In the genomic region with DNA sequence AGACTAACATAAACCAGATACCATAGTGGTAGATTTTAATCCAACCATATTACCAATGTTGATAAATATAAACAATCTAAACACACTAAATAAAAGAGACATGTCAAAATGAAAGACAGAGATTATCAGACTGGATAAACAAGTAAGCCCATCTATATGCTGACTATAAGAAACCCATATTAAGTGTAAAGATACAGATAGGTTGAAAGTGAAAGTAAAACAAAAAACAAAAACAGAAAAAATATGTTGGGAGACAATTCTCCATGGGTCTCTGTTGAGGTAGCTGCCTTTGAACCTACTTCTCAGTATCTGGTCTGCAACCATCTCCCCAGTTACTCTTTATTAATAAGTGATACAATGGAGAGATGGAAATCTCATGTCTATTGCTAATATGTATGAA, we compare ENCODE assay signal across 13 cellular contexts. TPM values are rescaled to one million over a fixed set of nuclear protein-coding genes. Genes with fewer than 3 reads are reported as not detected.
A peak's percentile ranks its signal among the peaks of the same experiment; 100 is the strongest.
DNase-seq lines count a peak whose midpoint lies in the region; ATAC-seq and TF ChIP-seq lines count a peak whose summit lies in the region.
"Had no signal": no experiment of that assay in that cellular context is flagged by ENCODE, and none has a peak within 500 bp of the region (broad histone marks: within the 10 kb centered on the region; RNA-seq: fewer than 3 reads in every experiment).

No MANE protein-coding gene starts in this region.

- H3K9me3 Mint-ChIP-seq in CD8-positive, alpha-beta memory T cell, result peaks cover 0 to 14% (median 8%) of the 10 kb centered on the region in 5 donors
- H3K9me3 Mint-ChIP-seq in naive thymus-derived CD8-positive, alpha-beta T cell, result peaks cover 0 to 22% (median 7%) of the 10 kb centered on the region in 9 donors

- POLR2A ChIA-PET in CD8-positive, alpha-beta memory T cell (lab: Charles Lee), result no interaction called here
- POLR2A ChIA-PET in naive thymus-derived CD8-positive, alpha-beta T cell (lab: Charles Lee), result interaction anchor here (1.0 kb wide), 1 partner anchor 17 kb away, joined by 3 read pairs; no protein-coding TSS in a partner anchor

- no TSS peak for BruUV-seq in mammary epithelial cell (replicated peaks; lab: Mats Ljungman, UMichigan)

- H3K36me3 Mint-ChIP-seq in CD8-positive, alpha-beta memory T cell, result peaks cover 19 to 32% (median 27%) of the 10 kb centered on the region in 3 donors
- peaks cover 26 to 32% (median 30%) of the 10 kb centered on the region in 3 donors for H3K36me3 Mint-ChIP-seq in naive thymus-derived CD8-positive, alpha-beta T cell

- H3K4me3 Mint-ChIP-seq in CD8-positive, alpha-beta memory T cell, result peak overlapping the region; percentile 55 to 87 (median 72)
- H3K4me3 Mint-ChIP-seq in naive thymus-derived CD8-positive, alpha-beta T cell, result peak overlapping the region; percentile 48 to 82 (median 66)

- H3K4me2 ChIP-seq in mammary epithelial cell (ENCODE audit: insufficient read depth, low read depth, low read length), result peak overlapping the region; percentile 70

- H3K79me2 ChIP-seq in mammary epithelial cell (ENCODE audit: insufficient read depth, low read length), result peaks cover 66% of the 10 kb centered on the region

- peaks cover 17% of the 10 kb centered on the region for H3K4me1 ChIP-seq in CD8-positive, alpha-beta memory T cell (ENCODE audit: insufficient read depth, low read length)
- peaks cover 5% of the 10 kb centered on the region for H3K4me1 ChIP-seq in mammary epithelial cell (ENCODE audit: insufficient read depth, low read length)

- CTCF ChIA-PET in CD8-positive, alpha-beta memory T cell (lab: Charles Lee), result interaction anchor here (2.9 kb wide), 1 partner anchor 17 kb away, joined by 12 read pairs; no protein-coding TSS in a partner anchor
- CTCF ChIA-PET in mammary epithelial cell (lab: Charles Lee; ENCODE audit: low non-redundant PET), result no interaction called here

- peaks cover 38 to 57% (median 52%) of the 10 kb centered on the region in 3 donors for H3K4me1 Mint-ChIP-seq in CD8-positive, alpha-beta memory T cell
- H3K4me1 Mint-ChIP-seq in naive thymus-derived CD8-positive, alpha-beta T cell, result peaks cover 14 to 41% (median 29%) of the 10 kb centered on the region in 4 donors

- H3K27me3 Mint-ChIP-seq in CD8-positive, alpha-beta memory T cell, result no peaks in the 10 kb centered on the region
- H3K27me3 Mint-ChIP-seq in naive thymus-derived CD8-positive, alpha-beta T cell, result no peaks in the 10 kb centered on the region

- H2AFZ ChIP-seq in mammary epithelial cell (ENCODE audit: low read depth, low read length), result no peak overlapping the region

- H3K27ac ChIP-seq in CD8-positive, alpha-beta memory T cell (ENCODE audit: low read depth, low read length), result no peak overlapping the region
- H3K27ac ChIP-seq in mammary epithelial cell (ENCODE audit: insufficient read depth, low read depth, low read length) (no peak overlapping the region), substantia nigra (ENCODE audit: low read depth, low read length, poor library complexity, severe bottlenecking) (no peak overlapping the region)
- H3K27ac ChIP-seq: SJSA1 had no signal

- no peak for TF ChIP-seq CTCF in mammary epithelial cell (conservative IDR thresholded peaks at IDR 0.05 in 1 of 2, IDR thresholded peaks at IDR 0.05 in 1 of 2; ENCODE audit: extremely low read depth in 1 of 2, insufficient read depth in 1 of 2, low read depth in 1 of 2, low read length in 2 of 2)

- ATAC-seq in naive thymus-derived CD8-positive, alpha-beta T cell, result peak; percentile 60 to 86
- ATAC-seq in GM19397 (IDR thresholded peaks at IDR 0.05; ENCODE audit: unreplicated experiment) (no peak), HG03378 (IDR thresholded peaks at IDR 0.05; ENCODE audit: unreplicated experiment) (no peak)
- ATAC-seq: left colon had no signal

- DNase-seq in CD8-positive, alpha-beta memory T cell, result peak in 1 of 5 donors; percentile 6
- DNase-seq in M059J (ENCODE audit: low read depth), result peak; percentile 17
- DNase-seq in mammary epithelial cell, result no peak
- peak in 1 of 10 donors; percentile 9 for DNase-seq in naive thymus-derived CD8-positive, alpha-beta T cell
- DNase-seq in substantia nigra (lab: John Stamatoyannopoulos, UW), result no peak
- DNase-seq in NCI-H1417 (lab: John Stamatoyannopoulos, UW), result no peak
- DNase-seq: foreskin fibroblast, left colon, NCI-H2227 treated with DMSO at 0.1 percent for 48 hours, posterior cingulate gyrus had no signal

- H3K36me3 ChIP-seq in CD8-positive, alpha-beta memory T cell (ENCODE audit: insufficient read depth, low read length), result no peaks in the 10 kb centered on the region
- no peaks in the 10 kb centered on the region for H3K36me3 ChIP-seq in mammary epithelial cell (ENCODE audit: insufficient read depth, low read length)

- H3K9ac ChIP-seq in mammary epithelial cell (ENCODE audit: insufficient read depth, low read length), result no peak overlapping the region

- no peaks in the 10 kb centered on the region for H3K27me3 ChIP-seq in CD8-positive, alpha-beta memory T cell (ENCODE audit: insufficient read depth, low read length, poor library complexity, severe bottlenecking)
- H3K27me3 ChIP-seq in mammary epithelial cell (ENCODE audit: insufficient read depth, low read length), result no peaks in the 10 kb centered on the region
- H3K27me3 ChIP-seq: SJSA1 had no signal

- peak overlapping the region; percentile 25 for H3K4me3 ChIP-seq in CD8-positive, alpha-beta memory T cell (ENCODE audit: low read length)
- H3K4me3 ChIP-seq in mammary epithelial cell (replicated peaks in 1 of 3; ENCODE audit: insufficient read depth in 1 of 3, low read depth in 2 of 3, low read length in 3 of 3), result peak overlapping the region in 1 of 3 experiments; percentile 21
- H3K4me3 ChIP-seq: SJSA1 had no signal

- H3K27ac Mint-ChIP-seq in CD8-positive, alpha-beta memory T cell, result peak overlapping the region; percentile 65 to 85 (median 82)
- H3K27ac Mint-ChIP-seq in naive thymus-derived CD8-positive, alpha-beta T cell, result peak overlapping the region; percentile 18 to 80 (median 64)

- dilution Hi-C loops in mammary epithelial cell (cut with HindIII; ENCODE audit: low sequenced_read_pairs), result no loop called here

- intact Hi-C loops in mammary epithelial cell (cut with micrococcal nuclease), result no loop called here

- H4K20me1 ChIP-seq in mammary epithelial cell (ENCODE audit: insufficient read depth, low read length), result no peaks in the 10 kb centered on the region

- no peaks in the 10 kb centered on the region for H3K9me3 ChIP-seq in CD8-positive, alpha-beta memory T cell (ENCODE audit: low read length)
- H3K9me3 ChIP-seq in mammary epithelial cell (replicated peaks; ENCODE audit: insufficient read depth, low read length), result peaks cover 9% of the 10 kb centered on the region
- H3K9me3 ChIP-seq: SJSA1 had no signal

- in situ Hi-C loops in mammary epithelial cell (cut with MboI; ENCODE audit: low sequenced_read_pairs in 2 of 2), result no loop called here

RNA-seq across cellular contexts. Expression of a gene that starts 21.2 kb away (rescaled TPM):
- 10 to 100 TPM; 20.8 to 27.0 TPM for total RNA-seq in CD8-positive, alpha-beta memory T cell
- 16.5 TPM for polyA plus RNA-seq in CD8-positive, alpha-beta memory T cell
- total RNA-seq in M059J (2014; rRNA removed; shearing (Covaris generic)), result 18.2 and 23.1 TPM in 2 replicates
- 10 to 100 TPM; 16.7 to 32.8 TPM for total RNA-seq in mammary epithelial cell
- 6.1 TPM for polyA plus RNA-seq in mammary epithelial cell
- 36.3 TPM for polyA minus RNA-seq in mammary epithelial cell
- 10 to 100 TPM; 24.3 to 36.5 TPM for total RNA-seq in naive thymus-derived CD8-positive, alpha-beta T cell
- polyA plus RNA-seq in naive thymus-derived CD8-positive, alpha-beta T cell, result 10 to 100 TPM in 2 of 3 donors, 1 to 10 TPM in 1; 3.2 to 12.1 (median 10.3) TPM

Comparison
In these comparisons a context has a peak if more than half of its experiments do, and no peak if none do; other contexts are left out.
1. ATAC-seq: peak in naive thymus-derived CD8-positive, alpha-beta T cell (2 of 2); none in GM19397 (single experiment) and HG03378 (single experiment).